Comparison of ENCODE assay signal across 7 cellular contexts in genomic region chr19:1248454-1249297, GRCh38. TPM values are rescaled to one million over a fixed set of nuclear protein-coding genes. Genes with fewer than 3 reads are reported as not detected.
DNase-seq lines count a peak whose midpoint lies in the region; FAIRE-seq and TF ChIP-seq lines count a peak whose summit lies in the region.

TSS of gene MIDN (plus strand) at chr19:1248583. CDS start at chr19:1250297, 1,714 bp downstream.

- no peaks in the 10 kb centered on the region for H4K20me1 ChIP-seq in keratinocyte (ENCODE audit: control insufficient read depth, extremely low read depth, insufficient read depth, low read length)

- H3K9me3 ChIP-seq in WERI-Rb-1 (ENCODE audit: severe bottlenecking) = no peaks in the 10 kb centered on the region
- H3K9me3 ChIP-seq in keratinocyte (ENCODE audit: control insufficient read depth, low read depth, low read length) = no peaks in the 10 kb centered on the region

- H3K36me3 ChIP-seq in WERI-Rb-1 (peaks cover 38% of the 10 kb centered on the region), keratinocyte (ENCODE audit: control insufficient read depth in 2 of 2, extremely low read depth in 1 of 2, insufficient read depth in 2 of 2, low read length in 2 of 2) (peaks cover 5 to 9% of the 10 kb centered on the region in 2 experiments)

- peak within 1 kb of the TSS; percentile 80 for H3K9ac ChIP-seq in keratinocyte (ENCODE audit: control insufficient read depth, extremely low read depth, insufficient read depth, low read length)

- peak within 1 kb of the TSS; percentile 16 for H3K4me2 ChIP-seq in keratinocyte (ENCODE audit: control insufficient read depth, extremely low read depth, insufficient read depth, low read depth, low read length)

- dilution Hi-C loops in keratinocyte (cut with MboI; ENCODE audit: extremely low pct_ligation_motif_present, low sequenced_read_pairs) = no loop called here

- TF ChIP-seq CTCF in GM12873 (IDR thresholded peaks at IDR 0.05; ENCODE audit: insufficient read depth, low read depth, low read length, missing control alignments) = peak; percentile 77
- peak; percentile 81 for TF ChIP-seq CTCF in WERI-Rb-1 (IDR thresholded peaks at IDR 0.05; ENCODE audit: low read depth, low read length)
- peak; percentile 56 to 69 (median 56) for TF ChIP-seq CTCF in keratinocyte (optimal IDR thresholded peaks at IDR 0.05 in 1 of 3, IDR thresholded peaks at IDR 0.05 in 1 of 3, conservative IDR thresholded peaks at IDR 0.05 in 1 of 3; ENCODE audit: extremely low read depth in 1 of 3, insufficient read depth in 2 of 3, low read length in 3 of 3)

- DNase-seq in HCEC 1CT (peak; percentile 88), NAMALWA (ENCODE audit: low spot score) (peak; percentile 85), WERI-Rb-1 (peak; percentile 88), keratinocyte (ENCODE audit: low read depth, low spot score) (no peak)
- DNase-seq in central memory CD4-positive, alpha-beta T cell = peak; percentile 88
- peak; percentile 81 for DNase-seq in stimulated activated CD4-positive, alpha-beta T cell treated with anti-CD3 and anti-CD28 coated beads, Interleukin-15, amount 100 ng/mL, for 24 hours

- peaks cover 30% of the 10 kb centered on the region for H3K79me2 ChIP-seq in keratinocyte (ENCODE audit: control insufficient read depth, insufficient read depth, low read length)

- H3K27me3 ChIP-seq in WERI-Rb-1 (ENCODE audit: insufficient read depth, low read depth, severe bottlenecking) = no peaks in the 10 kb centered on the region
- H3K27me3 ChIP-seq in keratinocyte (ENCODE audit: control insufficient read depth, extremely low read depth, insufficient read depth, low read length) = no peaks in the 10 kb centered on the region

- no peak for FAIRE-seq in keratinocyte (lab: Jason Lieb, UNC)

- no peak within 1 kb of the TSS for H2AFZ ChIP-seq in keratinocyte (ENCODE audit: control insufficient read depth, low read length)

- no peaks in the 10 kb centered on the region for H3K9me1 ChIP-seq in keratinocyte (ENCODE audit: control insufficient read depth, extremely low read depth, insufficient read depth, low read length)

- H3K4me1 ChIP-seq in keratinocyte (ENCODE audit: control insufficient read depth, extremely low read depth, insufficient read depth, low read length) = peaks cover 19% of the 10 kb centered on the region

- peak within 1 kb of the TSS; percentile 66 for H3K4me3 ChIP-seq in WERI-Rb-1 (ENCODE audit: low read depth, low read length)
- peak within 1 kb of the TSS; percentile 52 to 85 (median 59) for H3K4me3 ChIP-seq in keratinocyte (ENCODE audit: control insufficient read depth in 2 of 3, extremely low read depth in 1 of 3, insufficient read depth in 2 of 3, low read depth in 1 of 3, low read length in 3 of 3)

- H3K27ac ChIP-seq in WERI-Rb-1 (peak within 1 kb of the TSS; percentile 100), keratinocyte (ENCODE audit: control insufficient read depth, insufficient read depth, low read length) (peak within 1 kb of the TSS; percentile 76)

RNA-seq across cellular contexts. Expression of gene MIDN, which starts in this region (rescaled TPM):
- polyA plus RNA-seq in keratinocyte = 4.7 to 14.1 TPM (median 6.8 TPM) in 3 replicates
- polyA plus RNA-seq in keratinocyte (2011; ENCODE audit: low read depth) = 9.3 TPM
- polyA plus RNA-seq in keratinocyte (2011; cell fraction: cytosol; rRNA removed) = 3.8 and 6.9 TPM in 2 replicates
- 23.5 and 31.4 TPM in 2 replicates for polyA plus RNA-seq in keratinocyte (2011; cell fraction: nucleus; rRNA removed)
- polyA plus RNA-seq in keratinocyte (2012; ENCODE audit: low replicate concordance) = 23.0 and 30.3 TPM in 2 replicates
- polyA minus RNA-seq in keratinocyte = 5.9 to 26.1 TPM (median 6.6 TPM) in 3 replicates
- 44.9 TPM for polyA minus RNA-seq in keratinocyte (2011; cell fraction: cytosol; rRNA and poly(A)+ RNA removed)
- 31.4 and 35.8 TPM in 2 replicates for polyA minus RNA-seq in keratinocyte (2011; cell fraction: nucleus; rRNA and poly(A)+ RNA removed)
